ENCODE assay signal across 8 cellular contexts in genomic region chr7:138886501-138886917, GRCh38.
DNase-seq lines count a peak whose midpoint lies in the region; ATAC-seq and TF ChIP-seq lines count a peak whose summit lies in the region.

No MANE protein-coding gene starts in this region.

- no peak overlapping the region for H2BK20ac ChIP-seq in H9 (ENCODE audit: low read depth, low read length, poor library complexity, severe bottlenecking)

- no peaks in the 10 kb centered on the region for H4K20me1 ChIP-seq in H9 (ENCODE audit: control insufficient read depth, insufficient read depth, insufficient read length)

- H3K27ac ChIP-seq in H9 (ENCODE audit: insufficient read length, low read depth, low read length) = no peak overlapping the region

- H3K56ac ChIP-seq in H9 (ENCODE audit: insufficient read length, low read depth, low read length) = no peak overlapping the region

- no peak overlapping the region for H3K4ac ChIP-seq in H9 (ENCODE audit: low read depth, low read length)

- H3K23me2 ChIP-seq in H9 (ENCODE audit: insufficient read length, low read depth, low read length, poor library complexity, severe bottlenecking) = no peaks in the 10 kb centered on the region

- H3K23ac ChIP-seq in H9 (ENCODE audit: insufficient read length, low read depth, low read length) = no peak overlapping the region

- H3K4me1 ChIP-seq in H9 (ENCODE audit: insufficient read depth, low read length) = no peaks in the 10 kb centered on the region
- H3K4me1 ChIP-seq in mucosa of descending colon (ENCODE audit: low read depth) = no peaks in the 10 kb centered on the region

- peaks cover 10 to 16% of the 10 kb centered on the region in 2 experiments for H3K4me1 Mint-ChIP-seq in H9

- H3K36me3 ChIP-seq in mucosa of descending colon (ENCODE audit: low read depth) = no peaks in the 10 kb centered on the region

- H4K5ac ChIP-seq in H9 (ENCODE audit: insufficient read length, low read depth, low read length) = no peak overlapping the region

- intact Hi-C loops in mucosa of descending colon (cut with DNase I, micrococcal nuclease) = loop anchor here in 1 of 2 donors (5.0 kb wide), 1 partner anchor 191 kb away; no protein-coding TSS in a partner anchor

- no peak overlapping the region for H3T11ph ChIP-seq in H9 (ENCODE audit: low read length)

- H3K14ac ChIP-seq in H9 (ENCODE audit: insufficient read depth, low read length) = no peak overlapping the region

- DNase-seq in AG04449 (ENCODE audit: low read depth, low spot score) (no peak), GM03348 (ENCODE audit: low spot score) (peak; percentile 70), H9 (no peak), LNCaP clone FGC (ENCODE audit: low read depth) (peak; percentile 35), SHP77 (lab: John Stamatoyannopoulos, UW) (peak; percentile 27 to 29), mucosa of descending colon (peak in 1 of 3 donors; percentile 90)
- DNase-seq in central memory CD4-positive, alpha-beta T cell = peak; percentile 73

- H4K91ac ChIP-seq in H9 (ENCODE audit: insufficient read length, low read depth, low read length) = no peak overlapping the region

- no peak overlapping the region for H2BK120ac ChIP-seq in H9 (ENCODE audit: low read depth, low read length, poor library complexity, severe bottlenecking)

- H3K27ac Mint-ChIP-seq in H9 = no peak overlapping the region

- H3K9ac ChIP-seq in H9 (ENCODE audit: extremely low read depth, insufficient read length, low read length) = no peak overlapping the region

- H3K9me3 Mint-ChIP-seq in H9 = no peaks in the 10 kb centered on the region

- no CpG with 5 or more reads among the region's 4 CpGs for WGBS in H9 (ENCODE audit: extremely low coverage, insufficient read length, low lambda C conversion rate)

- no peaks in the 10 kb centered on the region for H3K79me1 ChIP-seq in H9 (ENCODE audit: insufficient read depth, low read depth, low read length, poor library complexity, severe bottlenecking)

- H2AFZ ChIP-seq in H9 (ENCODE audit: low read length) = no peak overlapping the region

- no peak overlapping the region for H2BK5ac ChIP-seq in H9 (ENCODE audit: insufficient read length, low read length)

- H2AK5ac ChIP-seq in H9 (ENCODE audit: insufficient read length, low read length) = no peak overlapping the region

- H3K36me3 Mint-ChIP-seq in H9 (ENCODE audit: insufficient read depth in 1 of 3, low read depth in 3 of 3) = peaks cover 4 to 12% (median 9%) of the 10 kb centered on the region in 3 experiments; a peak in 5 of 7 replicates

- H2BK12ac ChIP-seq in H9 (ENCODE audit: insufficient read length, low read depth, low read length) = no peak overlapping the region

- H3K4me3 Mint-ChIP-seq in H9 = no peak overlapping the region

- no peak overlapping the region for H3K4me2 ChIP-seq in H9 (ENCODE audit: insufficient read depth, insufficient read length, low read length)

- H3K9me3 ChIP-seq in H9 (ENCODE audit: control insufficient read depth, low read depth, low read length) = no peaks in the 10 kb centered on the region
- H3K9me3 ChIP-seq in mucosa of descending colon = no peaks in the 10 kb centered on the region

- H3K4me3 ChIP-seq in AG04449 (ENCODE audit: low read depth, low read length) (no peak overlapping the region), LNCaP clone FGC (ENCODE audit: low read depth, low read length) (no peak overlapping the region), mucosa of descending colon (no peak overlapping the region)

- no peak overlapping the region for H3K18ac ChIP-seq in H9 (ENCODE audit: insufficient read length, low read depth, low read length)

- TF ChIP-seq CTCF in AG04449 (IDR thresholded peaks at IDR 0.05; ENCODE audit: insufficient read depth, low read length, missing control alignments) = peak; percentile 22
- peak; percentile 71 for TF ChIP-seq CTCF in H9 (conservative IDR thresholded peaks at IDR 0.05)
- TF ChIP-seq CTCF in LNCaP clone FGC (IDR thresholded peaks at IDR 0.05; ENCODE audit: control insufficient read depth, extremely low read depth, insufficient read depth) = peak; percentile 58
- peak; percentile 30 for TF ChIP-seq CTCF in mucosa of descending colon (IDR thresholded peaks at IDR 0.05)

- H4K8ac ChIP-seq in H9 (replicated peaks; ENCODE audit: insufficient read length, low read depth, low read length) = no peak overlapping the region

- ATAC-seq in mucosa of descending colon (peak; percentile 83), HG03095 (IDR thresholded peaks at IDR 0.05; ENCODE audit: unreplicated experiment) (no peak)

- POLR2A ChIA-PET in AG04449 (lab: Yijun Ruan, JAX) = no interaction called here

- H3K79me2 ChIP-seq in H9 (ENCODE audit: insufficient read depth, low read length) = no peaks in the 10 kb centered on the region

- H2BK15ac ChIP-seq in H9 (ENCODE audit: low read depth, low read length) = no peak overlapping the region

- no peaks in the 10 kb centered on the region for H3K27me3 Mint-ChIP-seq in H9 (ENCODE audit: low read depth)

- CTCF ChIA-PET in AG04449 (lab: Yijun Ruan, JAX) = interaction anchor here (0.6 to 12.0 kb wide), 50 partner anchors 9 to 384 kb away, joined by 3 to 207 read pairs (median 4); no protein-coding TSS in a partner anchor

- H3K27me3 ChIP-seq in H9 (ENCODE audit: insufficient read depth, low read length) = no peaks in the 10 kb centered on the region

Comparison
In these comparisons a context has a peak if more than half of its experiments do, and no peak if none do; other contexts are left out.
1. DNase-seq: peak in GM03348 (single experiment), LNCaP clone FGC (single experiment), SHP77 (2 of 2) and central memory CD4-positive, alpha-beta T cell (single experiment); none in AG04449 (single experiment) and H9 (single experiment).
2. Peak in every context shown above with its lines, with median percentiles within 50 percentile points of each other: CTCF ChIP-seq.